ENCODE assay signal across 1 cellular context in the genomic region with DNA sequence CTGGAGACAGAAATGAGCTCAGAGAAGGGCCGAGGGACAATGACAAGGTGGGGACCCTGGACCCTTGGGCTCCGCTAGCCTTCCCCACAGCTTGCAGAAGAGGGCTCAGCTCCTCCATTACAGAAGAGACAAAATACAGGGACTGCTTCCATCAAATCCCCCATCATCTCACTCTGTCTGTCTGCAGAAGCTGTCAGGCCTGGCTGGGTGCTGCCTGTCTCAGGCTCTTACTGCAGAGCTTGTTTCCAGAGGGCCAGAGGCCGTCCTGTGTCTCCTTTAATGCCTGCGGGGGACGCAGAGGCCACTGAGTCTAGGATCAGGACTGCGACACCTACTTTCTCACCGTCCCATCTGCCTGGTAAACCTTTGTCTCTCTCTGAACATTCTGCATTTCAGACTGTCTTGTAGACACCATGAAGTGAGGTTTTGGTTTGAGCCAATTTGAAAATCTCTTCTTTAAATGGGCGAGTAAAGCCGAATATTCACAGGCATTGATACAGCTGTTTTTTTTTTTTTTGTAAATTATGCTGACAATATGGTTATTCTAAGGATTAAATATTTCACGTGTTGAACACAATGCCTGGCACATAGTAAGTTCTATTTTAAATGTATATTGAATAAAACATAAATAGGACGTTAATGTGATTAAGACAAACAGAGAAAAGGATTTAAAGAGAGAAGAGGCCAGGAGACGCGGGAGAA.
A peak's percentile ranks its signal among the peaks of the same experiment; 100 is the strongest.
TF ChIP-seq lines count a peak whose summit lies in the region.

No MANE protein-coding gene starts in this region.

TF ChIP-seq in HepG2, 621 proteins besides CTCF, POLR2A, EP300 and RAD21:
- no peak for TF ChIP-seq ZNF703 (CRISPR knock-in tag; IDR thresholded peaks at IDR 0.05; ENCODE audit: borderline replicate concordance)
- TF ChIP-seq MAFK (conservative IDR thresholded peaks at IDR 0.05 in 1 of 2, IDR thresholded peaks at IDR 0.05 in 1 of 2; ENCODE audit: low read length in 2 of 2), result peak; percentile 30 to 52; a peak in 2 of 4 replicates
- TF ChIP-seq POLR2AphosphoS5 (IDR thresholded peaks at IDR 0.05; ENCODE audit: low read depth, low read length), result peak; percentile 53
- no peak for TF ChIP-seq SP1 (IDR thresholded peaks at IDR 0.05)
- no peak for TF ChIP-seq SP1 (CRISPR knock-in tag; IDR thresholded peaks at IDR 0.05)
- TF ChIP-seq ZNF143 (CRISPR knock-in tag; IDR thresholded peaks at IDR 0.05), result no peak
- 0 out of 2 replicates have a peak, but pooled peaks have one; percentile 18 for TF ChIP-seq MAFF (IDR thresholded peaks at IDR 0.05; ENCODE audit: low read depth, low read length)
- TF ChIP-seq SRSF1 (optimal IDR thresholded peaks at IDR 0.05; ENCODE audit: low read depth, low read length), result no peak
- peak; percentile 66; the same call in 1 of the 2 replicates for TF ChIP-seq PAF1 (CRISPR knock-in tag; IDR thresholded peaks at IDR 0.05)
- no peak for TF ChIP-seq SRY (CRISPR knock-in tag; IDR thresholded peaks at IDR 0.05)
